ENCODE assay signal across 8 cellular contexts in the genomic region with DNA sequence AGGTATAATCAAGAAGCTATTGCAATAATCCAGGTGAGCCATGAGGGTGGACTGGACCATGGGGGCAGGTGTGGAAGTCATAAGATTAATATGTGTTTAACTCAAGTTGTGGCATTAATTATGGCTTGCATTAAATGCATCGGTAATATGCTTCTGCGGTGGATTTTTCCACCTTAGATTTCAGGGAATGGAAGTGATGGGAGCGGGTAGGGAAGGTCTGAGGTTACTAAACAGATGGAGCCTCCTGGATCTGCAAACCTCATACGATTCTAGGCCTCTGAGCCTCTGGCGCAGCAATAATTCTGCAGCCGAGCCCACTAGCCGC. TPM values are rescaled to one million over a fixed set of nuclear protein-coding genes. Genes with fewer than 3 reads are reported as not detected.
DNase-seq lines count a peak whose midpoint lies in the region; ATAC-seq and TF ChIP-seq lines count a peak whose summit lies in the region.

No MANE protein-coding gene starts in this region.

- H3K36me3 ChIP-seq in HUES6 (ENCODE audit: control insufficient read depth, insufficient read depth, low read length) (peaks cover 16% of the 10 kb centered on the region), colonic mucosa (no peaks in the 10 kb centered on the region)
- peaks cover 0 to 11% (median 0%) of the 10 kb centered on the region in 3 experiments for H3K36me3 ChIP-seq in naive thymus-derived CD4-positive, alpha-beta T cell (ENCODE audit: control insufficient read depth in 2 of 3, insufficient read depth in 3 of 3, low read length in 3 of 3)

- no peaks in the 10 kb centered on the region for H3K9me3 ChIP-seq in HUES6 (ENCODE audit: control insufficient read depth, insufficient read depth, low read depth, low read length)
- H3K9me3 ChIP-seq in colonic mucosa, result no peaks in the 10 kb centered on the region
- H3K9me3 ChIP-seq in naive thymus-derived CD4-positive, alpha-beta T cell (ENCODE audit: control insufficient read depth in 2 of 3, low read length in 3 of 3), result no peaks in the 10 kb centered on the region

- no peak for TF ChIP-seq CTCF in 22Rv1 (IDR thresholded peaks at IDR 0.05)
- TF ChIP-seq CTCF in colonic mucosa (IDR thresholded peaks at IDR 0.05), result no peak

- peak overlapping the region; percentile 70 to 99 (median 96) for H3K27ac Mint-ChIP-seq in naive thymus-derived CD4-positive, alpha-beta T cell

- H3K4me1 ChIP-seq in HUES6 (ENCODE audit: control insufficient read depth, insufficient read depth, low read length) (peaks cover 34% of the 10 kb centered on the region), colonic mucosa (peaks cover 7% of the 10 kb centered on the region)
- H3K4me1 ChIP-seq in naive thymus-derived CD4-positive, alpha-beta T cell (ENCODE audit: control insufficient read depth in 2 of 2, insufficient read depth in 2 of 2, low read length in 2 of 2), result peaks cover 4 to 6% of the 10 kb centered on the region in 2 donors

- POLR2A ChIA-PET in naive thymus-derived CD4-positive, alpha-beta T cell (lab: Charles Lee), result interaction anchor here (0.6 kb wide), 1 partner anchor 1326 kb away, joined by 3 read pairs; no protein-coding TSS in a partner anchor

- peak overlapping the region; percentile 50; the same call in 1 of the 2 replicates for H3K27ac ChIP-seq in 22Rv1
- no peak overlapping the region for H3K27ac ChIP-seq in HUES6 (ENCODE audit: low read depth, low read length)
- no peak overlapping the region for H3K27ac ChIP-seq in colonic mucosa
- peak overlapping the region; percentile 86 for H3K27ac ChIP-seq in naive thymus-derived CD4-positive, alpha-beta T cell (ENCODE audit: low read depth, low read length)

- H3K4me3 Mint-ChIP-seq in naive thymus-derived CD4-positive, alpha-beta T cell, result peak overlapping the region; percentile 86 to 98 (median 92)

- H3K4me3 ChIP-seq in HUES6 (ENCODE audit: low read depth, low read length), result peak overlapping the region; percentile 78
- peak overlapping the region; percentile 75 for H3K4me3 ChIP-seq in colonic mucosa
- H3K4me3 ChIP-seq in naive thymus-derived CD4-positive, alpha-beta T cell (ENCODE audit: low read length), result peak overlapping the region; percentile 84

- CTCF ChIA-PET in naive thymus-derived CD4-positive, alpha-beta T cell (lab: Charles Lee), result no interaction called here

- DNase-seq in colonic mucosa (no peak), OCI-M1 (lab: John Stamatoyannopoulos, UW) (no peak), midbrain (lab: John Stamatoyannopoulos, UW) (no peak), GM19240 (ENCODE audit: insufficient read length, low spot score) (no peak), T-helper 9 cell (no peak)
- no peak for DNase-seq in naive thymus-derived CD4-positive, alpha-beta T cell

- intact Hi-C loops in colonic mucosa (cut with DNase I), result no loop called here
- intact Hi-C loops in naive thymus-derived CD4-positive, alpha-beta T cell (cut with micrococcal nuclease), result loop anchor here (1.0 to 10.0 kb wide), 6 partner anchors 40 to 1270 kb away; partner anchors contain the start of genes DNAJC25 (in 2 of the 2), ECPAS (in 1 of the 2), PTGR1 (in 1 of the 2) and TXN (in 1 of the 2)

- H3K9me3 Mint-ChIP-seq in naive thymus-derived CD4-positive, alpha-beta T cell, result peaks cover 0 to 17% (median 6%) of the 10 kb centered on the region in 11 donors

- H3K4me1 Mint-ChIP-seq in naive thymus-derived CD4-positive, alpha-beta T cell, result peaks cover 16 to 31% (median 21%) of the 10 kb centered on the region in 7 donors

- H3K27me3 Mint-ChIP-seq in naive thymus-derived CD4-positive, alpha-beta T cell, result peaks cover 5 to 19% (median 6%) of the 10 kb centered on the region in 5 donors

- H3K36me3 Mint-ChIP-seq in naive thymus-derived CD4-positive, alpha-beta T cell, result peaks cover 5 to 25% (median 19%) of the 10 kb centered on the region in 5 donors

- no peak for ATAC-seq in naive thymus-derived CD4-positive, alpha-beta T cell

- H3K9ac ChIP-seq in HUES6 (ENCODE audit: low read length) (peak overlapping the region; percentile 85), colonic mucosa (ENCODE audit: low read depth in 2 of 2, low read length in 2 of 2) (peak overlapping the region; percentile 35 to 74)

- H3K27me3 ChIP-seq in HUES6 (ENCODE audit: control insufficient read depth, insufficient read depth, low read length) (no peaks in the 10 kb centered on the region), colonic mucosa (no peaks in the 10 kb centered on the region)
- no peaks in the 10 kb centered on the region for H3K27me3 ChIP-seq in naive thymus-derived CD4-positive, alpha-beta T cell (ENCODE audit: control insufficient read depth in 2 of 2, insufficient read depth in 2 of 2, low read length in 2 of 2)

RNA-seq across cellular contexts. Expression of gene ZNF483, which starts 0.3 kb away (rescaled TPM):
- total RNA-seq in colonic mucosa, result 1 to 10 TPM; 1.2 to 2.8 TPM
- total RNA-seq in naive thymus-derived CD4-positive, alpha-beta T cell, result 10 to 100 TPM in 4 of 5 experiments, 1 to 10 TPM in 1; 3.0 to 37.1 (median 16.0) TPM
- 1 to 10 TPM; 6.8 to 8.3 TPM for polyA plus RNA-seq in naive thymus-derived CD4-positive, alpha-beta T cell

RNA-seq across cellular contexts. Expression of gene ECPAS, which starts 40.5 kb away (rescaled TPM):
- total RNA-seq in colonic mucosa, result 10 to 100 TPM; 55.1 to 92.5 TPM
- total RNA-seq in naive thymus-derived CD4-positive, alpha-beta T cell, result 10 to 100 TPM; 35.4 to 86.1 (median 49.2) TPM
- 10 to 100 TPM in 1 of 2 donors, 1 to 10 TPM in 1; 6.8 to 13.4 TPM for polyA plus RNA-seq in naive thymus-derived CD4-positive, alpha-beta T cell

Comparison
In these comparisons a context has a peak if more than half of its experiments do, and no peak if none do; other contexts are left out.
1. H3K27ac ChIP-seq: peak in 22Rv1 (single experiment) and naive thymus-derived CD4-positive, alpha-beta T cell (single experiment); none in HUES6 (single experiment) and colonic mucosa (single experiment).
2. Peak in every context shown above with its lines, with median percentiles within 50 percentile points of each other: H3K4me3 ChIP-seq.